Comparison of ENCODE assay signal across 12 cellular contexts in genomic region chr2:43058761-43059160, GRCh38.
A peak's percentile ranks its signal among the peaks of the same experiment; 100 is the strongest.
DNase-seq lines count a peak whose midpoint lies in the region; ATAC-seq, FAIRE-seq and TF ChIP-seq lines count a peak whose summit lies in the region.
"Had no signal": no experiment of that assay in that cellular context is flagged by ENCODE, and none has a peak within 500 bp of the region (broad histone marks: within the 10 kb centered on the region; RNA-seq: fewer than 3 reads in every experiment).

No MANE protein-coding gene starts in this region.

- DNase-seq in activated CD4-positive, alpha-beta T cell treated with anti-CD3 and anti-CD28 coated beads, Interleukin-2, amount 10 ng/mL, durations not matched to agents 7 days and 5 days, result no peak
- DNase-seq in activated CD4-positive, alpha-beta T cell treated with anti-CD3 and anti-CD28 coated beads, Interleukin-2, amount 50 U/mL, for 1 hour, result no peak
- DNase-seq in HL-60 (ENCODE audit: low read depth in 1 of 2, low spot score in 1 of 2), result no peak
- DNase-seq in central memory CD8-positive, alpha-beta T cell (ENCODE audit: low spot score in 2 of 2), result no peak
- DNase-seq in osteocyte (ENCODE audit: extremely low spot score, unreplicated experiment), result no peak
- no peak for DNase-seq in DMS 273 (lab: John Stamatoyannopoulos, UW; ENCODE audit: unreplicated experiment)
- no peak for DNase-seq in HTR-8/SVneo (ENCODE audit: insufficient read length, low spot score)
- DNase-seq in KG1 (lab: John Stamatoyannopoulos, UW), result no peak
- DNase-seq: activated T-cell treated with anti-CD3 and anti-CD28 coated beads, Interleukin-2, amount 50 U/mL, for 1 hour had no signal

- H3K9me3 Mint-ChIP-seq in activated CD4-positive, alpha-beta T cell treated with anti-CD3 and anti-CD28 coated beads, Interleukin-2, amount 10 ng/mL, durations not matched to agents 7 days and 5 days, result peaks cover 5% of the 10 kb centered on the region
- H3K9me3 Mint-ChIP-seq in central memory CD8-positive, alpha-beta T cell, result no peaks in the 10 kb centered on the region
- peaks cover 3% of the 10 kb centered on the region for H3K9me3 Mint-ChIP-seq in osteocyte (ENCODE audit: unreplicated experiment)

- CTCF ChIA-PET in activated CD4-positive, alpha-beta T cell treated with anti-CD3 and anti-CD28 coated beads, Interleukin-2, amount 10 ng/mL, durations not matched to agents 7 days and 5 days (lab: Charles Lee), result interaction anchor here (1.2 kb wide), 1 partner anchor 484 kb away, joined by 3 read pairs; no protein-coding TSS in a partner anchor

- POLR2A ChIA-PET in activated CD4-positive, alpha-beta T cell treated with anti-CD3 and anti-CD28 coated beads, Interleukin-2, amount 10 ng/mL, durations not matched to agents 7 days and 5 days (lab: Charles Lee), result no interaction called here

- no peak for FAIRE-seq in HTR-8/SVneo (lab: Jason Lieb, UNC)

- peak overlapping the region; percentile 66 for H3K27ac ChIP-seq in HL-60 (replicated peaks)
- H3K27ac ChIP-seq: uterus had no signal

- H3K36me3 Mint-ChIP-seq in activated CD4-positive, alpha-beta T cell treated with anti-CD3 and anti-CD28 coated beads, Interleukin-2, amount 10 ng/mL, durations not matched to agents 7 days and 5 days (ENCODE audit: low read depth), result peaks cover 4% of the 10 kb centered on the region
- no peaks in the 10 kb centered on the region for H3K36me3 Mint-ChIP-seq in central memory CD8-positive, alpha-beta T cell (ENCODE audit: insufficient read depth)
- H3K36me3 Mint-ChIP-seq in osteocyte (ENCODE audit: unreplicated experiment), result peaks cover 3% of the 10 kb centered on the region

- peak overlapping the region; percentile 71 for H3K27ac Mint-ChIP-seq in activated CD4-positive, alpha-beta T cell treated with anti-CD3 and anti-CD28 coated beads, Interleukin-2, amount 10 ng/mL, durations not matched to agents 7 days and 5 days
- H3K27ac Mint-ChIP-seq in central memory CD8-positive, alpha-beta T cell (ENCODE audit: low read depth), result peak overlapping the region; percentile 77
- H3K27ac Mint-ChIP-seq in osteocyte (ENCODE audit: unreplicated experiment), result peak overlapping the region; percentile 79
- H3K27ac Mint-ChIP-seq: stimulated activated memory B cell treated with anti-CD40 and anti-IgM and Interleukin-4, amounts not matched to agents 10 μg/mL and 1 μg/mL and 100 μg/mL, for 72 hours had no signal

- H3K4me3 ChIP-seq in HL-60 (replicated peaks; ENCODE audit: insufficient read depth, low read length), result no peak overlapping the region
- H3K4me3 ChIP-seq: coronary artery, uterus had no signal

- H3K27me3 Mint-ChIP-seq in activated CD4-positive, alpha-beta T cell treated with anti-CD3 and anti-CD28 coated beads, Interleukin-2, amount 10 ng/mL, durations not matched to agents 7 days and 5 days, result peaks cover 16% of the 10 kb centered on the region
- no peaks in the 10 kb centered on the region for H3K27me3 Mint-ChIP-seq in central memory CD8-positive, alpha-beta T cell
- H3K27me3 Mint-ChIP-seq in osteocyte (ENCODE audit: unreplicated experiment), result no peaks in the 10 kb centered on the region

- TF ChIP-seq CTCF in HL-60 (IDR thresholded peaks at IDR 0.05; ENCODE audit: insufficient read depth, low read length) (no peak), osteocyte (IDR thresholded peaks at IDR 0.05) (no peak)

- peaks cover 28% of the 10 kb centered on the region for H3K4me1 Mint-ChIP-seq in activated CD4-positive, alpha-beta T cell treated with anti-CD3 and anti-CD28 coated beads, Interleukin-2, amount 10 ng/mL, durations not matched to agents 7 days and 5 days
- peaks cover 36% of the 10 kb centered on the region for H3K4me1 Mint-ChIP-seq in central memory CD8-positive, alpha-beta T cell
- H3K4me1 Mint-ChIP-seq in osteocyte (ENCODE audit: unreplicated experiment), result peaks cover 37% of the 10 kb centered on the region

- no peak overlapping the region for H3K4me3 Mint-ChIP-seq in activated CD4-positive, alpha-beta T cell treated with anti-CD3 and anti-CD28 coated beads, Interleukin-2, amount 10 ng/mL, durations not matched to agents 7 days and 5 days
- peak overlapping the region; percentile 48 for H3K4me3 Mint-ChIP-seq in central memory CD8-positive, alpha-beta T cell
- no peak overlapping the region for H3K4me3 Mint-ChIP-seq in osteocyte (ENCODE audit: unreplicated experiment)
- H3K4me3 Mint-ChIP-seq: stimulated activated memory B cell treated with anti-CD40 and anti-IgM and Interleukin-4, amounts not matched to agents 10 μg/mL and 1 μg/mL and 100 μg/mL, for 72 hours had no signal

- no peak for ATAC-seq in central memory CD8-positive, alpha-beta T cell (replicated peaks; ENCODE audit: extremely low read depth, poor library complexity, severe bottlenecking)

- no peaks in the 10 kb centered on the region for H3K27me3 ChIP-seq in HL-60 (ENCODE audit: insufficient read depth, poor library complexity, severe bottlenecking)
- H3K27me3 ChIP-seq: uterus had no signal
